In genomic region chr19:31085125-31085524, GRCh38 we compare ENCODE assay signal across 31 cellular contexts.
"Had no signal": no experiment of that assay in that cellular context is flagged by ENCODE, and none has a peak within 500 bp of the region (broad histone marks: within the 10 kb centered on the region; RNA-seq: fewer than 3 reads in every experiment).

No MANE protein-coding gene starts in this region.

- H3K4me1 ChIP-seq: body of pancreas, breast epithelium, Peyer's patch, SJSA1 had no signal

- H3K9me3 ChIP-seq: body of pancreas, breast epithelium, Peyer's patch, SJSA1, SK-N-SH had no signal

- H3K4me3 ChIP-seq: body of pancreas, breast epithelium, Peyer's patch, SJSA1 had no signal

- H3K4me1 Mint-ChIP-seq: activated CD4-positive, alpha-beta T cell treated with anti-CD3 and anti-CD28 coated beads, Interleukin-2, amount 10 ng/mL, durations not matched to agents 24 days and 14 days; activated naive CD4-positive, alpha-beta T cell treated with anti-CD3 and anti-CD28 coated beads, Interleukin-2, amount 50 U/mL, for 24 hours; activated naive CD8-positive, alpha-beta T cell treated with anti-CD3 and anti-CD28 coated beads, Interleukin-2, amount 10 ng/mL, durations not matched to agents 7 days and 5 days had no signal

- H3K9ac ChIP-seq: KMS-11, SK-N-SH had no signal

- FAIRE-seq: astrocyte, TTC549 had no signal

- H3K36me3 Mint-ChIP-seq: activated naive CD4-positive, alpha-beta T cell treated with anti-CD3 and anti-CD28 coated beads, Interleukin-2, amount 50 U/mL, for 24 hours; activated naive CD8-positive, alpha-beta T cell treated with anti-CD3 and anti-CD28 coated beads, Interleukin-2, amount 10 ng/mL, durations not matched to agents 7 days and 5 days had no signal

- H3K36me3 ChIP-seq: breast epithelium, Peyer's patch, SJSA1 had no signal

- H3K9me3 Mint-ChIP-seq: activated CD4-positive, alpha-beta T cell treated with anti-CD3 and anti-CD28 coated beads, Interleukin-2, amount 10 ng/mL, durations not matched to agents 24 days and 14 days; activated CD8-positive, alpha-beta T cell treated with anti-CD3 and anti-CD28 coated beads for 36 hours; activated naive CD4-positive, alpha-beta T cell treated with anti-CD3 and anti-CD28 coated beads, Interleukin-2, amount 50 U/mL, for 24 hours; activated T-cell treated with anti-CD3 and anti-CD28 coated beads, Interleukin-2, amount 50 U/mL, for 24 hours; activated T-helper 2 cell treated with anti-CD3 and anti-CD28 coated beads, Interferon-gamma antibody, Interleukin-2, Interleukin-4, amounts not matched to agents 10 μg/mL and 5 μg/mL and 100 μg/mL, durations not matched to agents 14 hours and 24 hours and 36 hours; T-helper 1 cell treated with Interleukin-12 subunit alpha and Interleukin-12 subunit beta and Interleukin-4 antibody, amounts not matched to agents 30 μg/mL and 1 μg/mL, for 36 hours; T-helper 2 cell treated with Interferon-gamma antibody and Interleukin-4, amounts not matched to agents 5 μg/mL and 100 μg/mL, for 36 hours had no signal

- H3K4me3 Mint-ChIP-seq: activated CD4-positive, alpha-beta T cell treated with anti-CD3 and anti-CD28 coated beads, Interleukin-2, amount 10 ng/mL, durations not matched to agents 24 days and 14 days; activated CD8-positive, alpha-beta T cell treated with anti-CD3 and anti-CD28 coated beads for 36 hours; activated naive CD4-positive, alpha-beta T cell treated with anti-CD3 and anti-CD28 coated beads, Interleukin-2, amount 50 U/mL, for 24 hours; activated naive CD8-positive, alpha-beta T cell treated with anti-CD3 and anti-CD28 coated beads, Interleukin-2, amount 10 ng/mL, durations not matched to agents 7 days and 5 days; activated T-cell treated with anti-CD3 and anti-CD28 coated beads, Interleukin-2, amount 50 U/mL, for 24 hours; T-helper 1 cell treated with Interleukin-12 subunit alpha and Interleukin-12 subunit beta and Interleukin-4 antibody, amounts not matched to agents 30 μg/mL and 1 μg/mL, for 36 hours; T-helper 2 cell treated with Interferon-gamma antibody and Interleukin-4, amounts not matched to agents 5 μg/mL and 100 μg/mL, for 36 hours had no signal

- DNase-seq: activated CD4-positive, alpha-beta T cell treated with anti-CD3 and anti-CD28 coated beads, Interleukin-2, amount 10 ng/mL, durations not matched to agents 24 days and 14 days; activated CD4-positive, alpha-beta T cell treated with anti-CD3 and anti-CD28 coated beads, Interleukin-2, amount 50 U/mL, for 4 hours; activated CD8-positive, alpha-beta T cell treated with anti-CD3 and anti-CD28 coated beads for 36 hours; activated gamma-delta T cell; activated naive CD4-positive, alpha-beta T cell treated with Interleukin-2 at 50 U/mL for 16 hours; activated naive CD8-positive, alpha-beta T cell treated with anti-CD3 and anti-CD28 coated beads, Interleukin-2, amount 10 ng/mL, durations not matched to agents 7 days and 5 days; activated T-cell treated with anti-CD3 and anti-CD28 coated beads, Interleukin-2, amount 50 U/mL, for 24 hours; body of pancreas; NCI-H1092 treated with DMSO at 0.1 percent for 48 hours; NCI-H1417; NCI-H146; NCI-H187; NCI-H2029 treated with DMSO at 0.1 percent for 48 hours; NCI-H2107; NCI-H2171 treated with DMSO at 0.1 percent for 48 hours; NCI-H345; NCI-H524 treated with DMSO at 0.1 percent for 48 hours; NK-92 treated with Interleukin-12 subunit alpha and Interleukin-12 subunit beta, amount 100 ng/mL, for 24 hours; Peyer's patch; RPMI8226; SHP77 treated with DMSO at 0.1 percent for 48 hours; SK-N-SH had no signal

- H3K27ac Mint-ChIP-seq: activated CD4-positive, alpha-beta T cell treated with anti-CD3 and anti-CD28 coated beads, Interleukin-2, amount 10 ng/mL, durations not matched to agents 24 days and 14 days; activated CD8-positive, alpha-beta T cell treated with anti-CD3 and anti-CD28 coated beads for 36 hours; activated naive CD4-positive, alpha-beta T cell treated with anti-CD3 and anti-CD28 coated beads, Interleukin-2, amount 50 U/mL, for 24 hours; activated naive CD8-positive, alpha-beta T cell treated with anti-CD3 and anti-CD28 coated beads, Interleukin-2, amount 10 ng/mL, durations not matched to agents 7 days and 5 days; activated T-cell treated with anti-CD3 and anti-CD28 coated beads, Interleukin-2, amount 50 U/mL, for 24 hours; activated T-helper 2 cell treated with anti-CD3 and anti-CD28 coated beads, Interferon-gamma antibody, Interleukin-2, Interleukin-4, amounts not matched to agents 10 μg/mL and 5 μg/mL and 100 μg/mL, durations not matched to agents 14 hours and 24 hours and 36 hours; T-helper 1 cell treated with Interleukin-12 subunit alpha and Interleukin-12 subunit beta and Interleukin-4 antibody, amounts not matched to agents 30 μg/mL and 1 μg/mL, for 36 hours; T-helper 2 cell treated with Interferon-gamma antibody and Interleukin-4, amounts not matched to agents 5 μg/mL and 100 μg/mL, for 36 hours had no signal

- ATAC-seq: activated CD8-positive, alpha-beta T cell treated with anti-CD3 and anti-CD28 coated beads for 36 hours; body of pancreas had no signal

- H3K27me3 ChIP-seq: body of pancreas, breast epithelium, Peyer's patch, SJSA1 had no signal

- H3K27ac ChIP-seq: body of pancreas, breast epithelium, KMS-11, Peyer's patch, SJSA1 had no signal

- H3K4me2 ChIP-seq: KMS-11, SK-N-SH had no signal

- H3K27me3 Mint-ChIP-seq: activated naive CD4-positive, alpha-beta T cell treated with anti-CD3 and anti-CD28 coated beads, Interleukin-2, amount 50 U/mL, for 24 hours had no signal
